ENCODE assay signal across 18 cellular contexts in the genomic region with DNA sequence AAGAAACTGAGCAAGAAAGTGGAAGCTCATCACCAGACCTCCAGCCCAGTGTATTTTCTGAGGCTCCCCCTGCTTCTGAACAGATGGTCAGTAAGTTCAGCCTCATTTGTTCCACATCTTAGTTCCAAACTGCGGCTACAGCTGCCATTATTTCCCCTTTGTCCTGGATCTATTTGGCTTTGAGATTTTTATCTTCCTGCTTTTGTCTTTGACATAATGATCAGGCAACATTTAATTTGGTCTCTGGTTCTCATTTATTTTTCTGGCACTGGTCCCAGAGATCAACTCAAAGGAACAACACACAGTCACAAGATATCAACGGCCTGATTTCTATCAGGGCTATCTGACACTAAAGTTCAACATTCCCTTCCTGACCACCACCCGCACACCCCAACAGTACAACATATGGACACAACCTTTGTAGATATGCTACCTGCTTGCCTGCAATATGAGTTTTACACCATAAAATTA.
DNase-seq lines count a peak whose midpoint lies in the region; ATAC-seq and TF ChIP-seq lines count a peak whose summit lies in the region.
"Had no signal": no experiment of that assay in that cellular context is flagged by ENCODE, and none has a peak within 500 bp of the region (broad histone marks: within the 10 kb centered on the region; RNA-seq: fewer than 3 reads in every experiment).

No MANE protein-coding gene starts in this region.

- H3K9me3 Mint-ChIP-seq in endothelial cell (ENCODE audit: unreplicated experiment) = no peaks in the 10 kb centered on the region
- peaks cover 4% of the 10 kb centered on the region for H3K9me3 Mint-ChIP-seq in nephron progenitor cell
- H3K9me3 Mint-ChIP-seq: activated CD4-positive, alpha-beta memory T cell treated with anti-CD3 and anti-CD28 coated beads for 36 hours; natural killer cell; stimulated activated naive CD8-positive, alpha-beta T cell treated with anti-CD3 and anti-CD28 coated beads, Interleukin-15, amount 100 ng/mL, for 72 hours had no signal

- ATAC-seq in HG03521 (IDR thresholded peaks at IDR 0.05; ENCODE audit: unreplicated experiment) = no peak
- ATAC-seq: left lobe of liver; natural killer cell; stimulated activated naive CD8-positive, alpha-beta T cell treated with anti-CD3 and anti-CD28 coated beads, Interleukin-15, amount 100 ng/mL, for 72 hours had no signal

- H3K4me3 Mint-ChIP-seq in endothelial cell (ENCODE audit: unreplicated experiment) = no peak overlapping the region
- no peak overlapping the region for H3K4me3 Mint-ChIP-seq in nephron progenitor cell
- H3K4me3 Mint-ChIP-seq: activated CD4-positive, alpha-beta memory T cell treated with anti-CD3 and anti-CD28 coated beads for 36 hours; CD14-positive monocyte; natural killer cell; stimulated activated naive CD8-positive, alpha-beta T cell treated with anti-CD3 and anti-CD28 coated beads, Interleukin-15, amount 100 ng/mL, for 72 hours had no signal

- no peaks in the 10 kb centered on the region for H3K36me3 Mint-ChIP-seq in endothelial cell (ENCODE audit: low read depth, unreplicated experiment)
- H3K36me3 Mint-ChIP-seq in nephron progenitor cell (ENCODE audit: low read depth) = peaks cover under 1% of the 10 kb centered on the region
- H3K36me3 Mint-ChIP-seq: CD14-positive monocyte, natural killer cell had no signal

- peaks cover 3% of the 10 kb centered on the region for H3K27me3 Mint-ChIP-seq in endothelial cell (ENCODE audit: unreplicated experiment)
- H3K27me3 Mint-ChIP-seq in nephron progenitor cell (ENCODE audit: low read depth, poor library complexity) = no peaks in the 10 kb centered on the region
- H3K27me3 Mint-ChIP-seq: activated CD4-positive, alpha-beta memory T cell treated with anti-CD3 and anti-CD28 coated beads for 36 hours had no signal

- DNase-seq in HT-29 (ENCODE audit: low spot score) (peak; percentile 14), NCI-H69 (lab: John Stamatoyannopoulos, UW) (peak; percentile 99), endothelial cell (ENCODE audit: low spot score) (no peak), nephron progenitor cell (no peak), NCI-H2107 treated with DMSO at 0.1 percent for 48 hours (lab: John Stamatoyannopoulos, UW; ENCODE audit: unreplicated experiment) (no peak), GM19240 (ENCODE audit: insufficient read length, low spot score) (no peak)
- DNase-seq: activated CD4-positive, alpha-beta memory T cell treated with anti-CD3 and anti-CD28 coated beads for 36 hours; dorsolateral prefrontal cortex; GDM1; GOT3; natural killer cell; NCI-H2107; PC-9; stimulated activated naive CD8-positive, alpha-beta T cell treated with anti-CD3 and anti-CD28 coated beads, Interleukin-15, amount 100 ng/mL, for 72 hours had no signal

- TF ChIP-seq CTCF in endothelial cell (IDR thresholded peaks at IDR 0.05; ENCODE audit: unreplicated experiment) = no peak
- TF ChIP-seq CTCF in nephron progenitor cell (IDR thresholded peaks at IDR 0.05) = no peak

- peaks cover 48% of the 10 kb centered on the region for H3K4me1 Mint-ChIP-seq in endothelial cell (ENCODE audit: unreplicated experiment)
- H3K4me1 Mint-ChIP-seq in nephron progenitor cell = peaks cover 69% of the 10 kb centered on the region
- H3K4me1 Mint-ChIP-seq: natural killer cell had no signal

- peak overlapping the region; percentile 18 for H3K27ac Mint-ChIP-seq in endothelial cell (ENCODE audit: unreplicated experiment)
- peak overlapping the region; percentile 94 for H3K27ac Mint-ChIP-seq in nephron progenitor cell
- H3K27ac Mint-ChIP-seq: activated CD4-positive, alpha-beta memory T cell treated with anti-CD3 and anti-CD28 coated beads for 36 hours; activated T-helper 2 cell treated with anti-CD3 and anti-CD28 coated beads, Interferon-gamma antibody, Interleukin-2, Interleukin-4, amounts not matched to agents 10 μg/mL and 5 μg/mL and 100 μg/mL, durations not matched to agents 14 hours and 24 hours and 36 hours; CD14-positive monocyte; natural killer cell; stimulated activated naive CD8-positive, alpha-beta T cell treated with anti-CD3 and anti-CD28 coated beads, Interleukin-15, amount 100 ng/mL, for 72 hours had no signal

Comparison
In these comparisons a context has a peak if more than half of its experiments do, and no peak if none do; other contexts are left out.
1. DNase-seq: peak in HT-29 (single experiment) and NCI-H69 (single experiment); none in endothelial cell (single experiment), nephron progenitor cell (single experiment), NCI-H2107 treated with DMSO at 0.1 percent for 48 hours (single experiment) and GM19240 (single experiment).